24 cellular contexts compared by ENCODE assay signal in the genomic region with DNA sequence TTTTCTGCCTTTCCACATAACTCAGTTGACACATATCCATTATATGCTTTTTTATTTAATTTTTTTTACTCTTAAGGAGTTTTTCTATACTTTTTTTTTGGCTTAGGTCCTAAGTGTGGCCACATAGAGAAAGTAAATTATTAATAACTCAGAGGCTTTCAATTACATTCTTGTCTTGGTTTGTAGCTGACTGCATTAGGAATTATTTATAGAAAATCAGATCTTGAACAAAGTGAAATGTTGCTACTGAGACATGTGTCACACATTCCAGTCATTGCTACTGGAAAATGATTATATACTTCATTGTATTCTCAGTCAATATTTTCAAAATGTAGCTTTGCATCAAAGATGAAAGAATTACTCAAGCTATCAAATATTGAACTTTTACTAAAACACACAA.
"Had no signal": no experiment of that assay in that cellular context is flagged by ENCODE, and none has a peak within 500 bp of the region (broad histone marks: within the 10 kb centered on the region; RNA-seq: fewer than 3 reads in every experiment).

No MANE protein-coding gene starts in this region.

- DNase-seq: naive thymus-derived CD8-positive, alpha-beta T cell; nephron progenitor cell; nucleus accumbens; pancreas; right cardiac atrium; right lobe of liver; sigmoid colon; small intestine; stimulated activated CD4-positive, alpha-beta T cell treated with anti-CD3 and anti-CD28 coated beads, Interleukin-15, amount 100 ng/mL, for 24 hours; stimulated activated CD4-positive, alpha-beta T cell treated with anti-CD3 and anti-CD28 coated beads, Interleukin-2, amount 100 ng/mL, for 24 hours; stimulated activated CD4-positive, alpha-beta T cell treated with anti-CD3 and anti-CD28 coated beads, Interleukin-2, amount 100 ng/mL, for 48 hours; stimulated activated CD4-positive, alpha-beta T cell treated with anti-CD3 and anti-CD28 coated beads, Interleukin-4, amount 100 ng/mL, for 24 hours; stimulated activated naive B cell treated with anti-CD40 and anti-IgM and Interleukin-4, amounts not matched to agents 10 μg/mL and 1 μg/mL and 100 μg/mL, for 72 hours; stimulated activated naive CD4-positive, alpha-beta T cell treated with Interleukin-2 at 50 U/mL for 16 hours; stomach; tibial artery; transverse colon; upper lobe of right lung; uterus had no signal

- H3K9me3 ChIP-seq: neutrophil, pancreas, prostate gland, right lobe of liver, sigmoid colon, stomach, thoracic aorta, tibial artery, transverse colon, upper lobe of right lung, uterus had no signal

- ATAC-seq: naive thymus-derived CD8-positive, alpha-beta T cell; natural killer cell treated with Interleukin-12 subunit alpha and Interleukin-12 subunit beta and Interleukin-15 and Interleukin-18, amount 100 ng/mL, for 72 hours; pancreas; right cardiac atrium; right lobe of liver; stimulated activated effector memory CD8-positive, alpha-beta T cell treated with anti-CD3 and anti-CD28 coated beads, Interleukin-12 subunit alpha, Interleukin-12 subunit beta, amount 100 ng/mL, for 72 hours; stimulated activated naive B cell treated with anti-CD40 and anti-IgM and Interleukin-4, amounts not matched to agents 10 μg/mL and 1 μg/mL and 100 μg/mL, for 72 hours; upper lobe of right lung had no signal

- H3K36me3 ChIP-seq: neutrophil, pancreas, prostate gland, right lobe of liver, sigmoid colon, stomach, thoracic aorta, tibial artery, transverse colon, upper lobe of right lung, uterus had no signal

- H3K27ac ChIP-seq: neutrophil, pancreas, prostate gland, right lobe of liver, sigmoid colon, stomach, thoracic aorta, tibial artery, transverse colon, upper lobe of right lung, uterus had no signal

- FAIRE-seq: pancreas, small intestine had no signal

- H3K4me1 ChIP-seq: pancreas, prostate gland, right lobe of liver, sigmoid colon, stomach, tibial artery, transverse colon, upper lobe of right lung, uterus had no signal

- H3K4me3 ChIP-seq: pancreas, prostate gland, right lobe of liver, sigmoid colon, stomach, thoracic aorta, tibial artery, transverse colon, upper lobe of right lung, uterus had no signal

- H3K27me3 ChIP-seq: neutrophil, pancreas, right lobe of liver, sigmoid colon, stomach, tibial artery, transverse colon, upper lobe of right lung, uterus had no signal
